Comparison of ENCODE assay signal across 8 cellular contexts in genomic region chr3:31448035-31448881, GRCh38.
DNase-seq lines count a peak whose midpoint lies in the region; ATAC-seq and TF ChIP-seq lines count a peak whose summit lies in the region.

No MANE protein-coding gene starts in this region.

- ATAC-seq in GM19438 (IDR thresholded peaks at IDR 0.05; ENCODE audit: low read depth, unreplicated experiment), result peak; percentile 65
- peak; percentile 74 to 88 (median 80) for ATAC-seq in right lobe of liver

- WGBS in right lobe of liver (ENCODE audit: insufficient coverage, low coverage, low lambda C conversion rate, missing lambda C conversion rate), result no CpG with 5 or more reads among the region's 1 CpG

- no TSS peak for BruUV-seq in Calu3 (replicated peaks; lab: Mats Ljungman, UMichigan)

- H3K27ac ChIP-seq in right lobe of liver, result no peak overlapping the region
- H3K27ac ChIP-seq in ascending aorta, result no peak overlapping the region

- H3K36me3 ChIP-seq in right lobe of liver (no peaks in the 10 kb centered on the region), ascending aorta (no peaks in the 10 kb centered on the region)

- peak; percentile 61 for TF ChIP-seq CTCF in Calu3 (IDR thresholded peaks at IDR 0.05; ENCODE audit: unreplicated experiment)
- TF ChIP-seq CTCF in right lobe of liver (IDR thresholded peaks at IDR 0.05), result peak; percentile 47 to 79 (median 60)
- TF ChIP-seq CTCF in ascending aorta (IDR thresholded peaks at IDR 0.05), result no peak

- intact Hi-C loops in Calu3 (cut with micrococcal nuclease; ENCODE audit: unreplicated experiment), result no loop called here
- intact Hi-C loops in right lobe of liver (cut with DNase I), result no loop called here
- intact Hi-C loops in ascending aorta (cut with DNase I), result no loop called here

- peaks cover 3% of the 10 kb centered on the region for H3K9me3 Mint-ChIP-seq in Calu3 (ENCODE audit: low read depth, unreplicated experiment)
- peaks cover 32% of the 10 kb centered on the region for H3K9me3 Mint-ChIP-seq in activated naive CD4-positive, alpha-beta T cell treated with anti-CD3 and anti-CD28 coated beads, Interleukin-2, amount 10 ng/mL, durations not matched to agents 7 days and 5 days

- no peak for TF ChIP-seq POLR2A in right lobe of liver (IDR thresholded peaks at IDR 0.05)

- H3K27me3 ChIP-seq in right lobe of liver (no peaks in the 10 kb centered on the region), ascending aorta (no peaks in the 10 kb centered on the region)

- H3K27ac Mint-ChIP-seq in Calu3 (ENCODE audit: unreplicated experiment), result no peak overlapping the region
- peak overlapping the region; percentile 71 for H3K27ac Mint-ChIP-seq in activated naive CD4-positive, alpha-beta T cell treated with anti-CD3 and anti-CD28 coated beads, Interleukin-2, amount 10 ng/mL, durations not matched to agents 7 days and 5 days

- peaks cover 7% of the 10 kb centered on the region for H3K4me1 Mint-ChIP-seq in Calu3 (ENCODE audit: low read depth, unreplicated experiment)
- H3K4me1 Mint-ChIP-seq in activated naive CD4-positive, alpha-beta T cell treated with anti-CD3 and anti-CD28 coated beads, Interleukin-2, amount 10 ng/mL, durations not matched to agents 7 days and 5 days, result peaks cover 37% of the 10 kb centered on the region

- DNase-seq in Calu3 (peak; percentile 40), HuH-7 (ENCODE audit: low spot score) (peak; percentile 77), right lobe of liver (peak; percentile 38 to 59 (median 51)), ascending aorta (ENCODE audit: low spot score in 2 of 2) (no peak), COLO668 (lab: John Stamatoyannopoulos, UW; ENCODE audit: unreplicated experiment) (no peak), LoVo (ENCODE audit: low spot score) (no peak)
- DNase-seq in activated naive CD4-positive, alpha-beta T cell treated with anti-CD3 and anti-CD28 coated beads, Interleukin-2, amount 10 ng/mL, durations not matched to agents 7 days and 5 days, result peak; percentile 43

- CTCF ChIA-PET in Calu3 (lab: Charles Lee), result no interaction called here
- CTCF ChIA-PET in activated naive CD4-positive, alpha-beta T cell treated with anti-CD3 and anti-CD28 coated beads, Interleukin-2, amount 10 ng/mL, durations not matched to agents 7 days and 5 days (lab: Charles Lee), result interaction anchor here (1.0 to 2.1 kb wide), 3 partner anchors 10 to 514 kb away, joined by 3 to 6 read pairs (median 3); no protein-coding TSS in a partner anchor

- H3K27me3 Mint-ChIP-seq in Calu3 (ENCODE audit: unreplicated experiment), result no peaks in the 10 kb centered on the region
- H3K27me3 Mint-ChIP-seq in activated naive CD4-positive, alpha-beta T cell treated with anti-CD3 and anti-CD28 coated beads, Interleukin-2, amount 10 ng/mL, durations not matched to agents 7 days and 5 days, result peaks cover 3% of the 10 kb centered on the region

- H3K4me1 ChIP-seq in right lobe of liver (no peaks in the 10 kb centered on the region), ascending aorta (no peaks in the 10 kb centered on the region)

- no peaks in the 10 kb centered on the region for H3K36me3 Mint-ChIP-seq in Calu3 (ENCODE audit: insufficient read depth, unreplicated experiment)
- peaks cover 24% of the 10 kb centered on the region for H3K36me3 Mint-ChIP-seq in activated naive CD4-positive, alpha-beta T cell treated with anti-CD3 and anti-CD28 coated beads, Interleukin-2, amount 10 ng/mL, durations not matched to agents 7 days and 5 days

- H3K9me3 ChIP-seq in right lobe of liver, result no peaks in the 10 kb centered on the region
- H3K9me3 ChIP-seq in ascending aorta, result peaks cover 0 to 7% of the 10 kb centered on the region in 2 donors

- no peak overlapping the region for H3K4me3 Mint-ChIP-seq in Calu3 (ENCODE audit: low read depth, unreplicated experiment)
- no peak overlapping the region for H3K4me3 Mint-ChIP-seq in activated naive CD4-positive, alpha-beta T cell treated with anti-CD3 and anti-CD28 coated beads, Interleukin-2, amount 10 ng/mL, durations not matched to agents 7 days and 5 days

- no peak overlapping the region for H3K4me3 ChIP-seq in right lobe of liver
- H3K4me3 ChIP-seq in ascending aorta, result no peak overlapping the region

Comparison
In these comparisons a context has a peak if more than half of its experiments do, and no peak if none do; other contexts are left out.
1. DNase-seq: peak in Calu3 (single experiment), HuH-7 (single experiment), activated naive CD4-positive, alpha-beta T cell treated with anti-CD3 and anti-CD28 coated beads, Interleukin-2, amount 10 ng/mL, durations not matched to agents 7 days and 5 days (single experiment) and right lobe of liver (3 of 3); none in ascending aorta (0 of 2), COLO668 (single experiment) and LoVo (single experiment).
2. CTCF ChIP-seq: peak in Calu3 (single experiment) and right lobe of liver (4 of 4); none in ascending aorta (0 of 3).